In the genomic region with DNA sequence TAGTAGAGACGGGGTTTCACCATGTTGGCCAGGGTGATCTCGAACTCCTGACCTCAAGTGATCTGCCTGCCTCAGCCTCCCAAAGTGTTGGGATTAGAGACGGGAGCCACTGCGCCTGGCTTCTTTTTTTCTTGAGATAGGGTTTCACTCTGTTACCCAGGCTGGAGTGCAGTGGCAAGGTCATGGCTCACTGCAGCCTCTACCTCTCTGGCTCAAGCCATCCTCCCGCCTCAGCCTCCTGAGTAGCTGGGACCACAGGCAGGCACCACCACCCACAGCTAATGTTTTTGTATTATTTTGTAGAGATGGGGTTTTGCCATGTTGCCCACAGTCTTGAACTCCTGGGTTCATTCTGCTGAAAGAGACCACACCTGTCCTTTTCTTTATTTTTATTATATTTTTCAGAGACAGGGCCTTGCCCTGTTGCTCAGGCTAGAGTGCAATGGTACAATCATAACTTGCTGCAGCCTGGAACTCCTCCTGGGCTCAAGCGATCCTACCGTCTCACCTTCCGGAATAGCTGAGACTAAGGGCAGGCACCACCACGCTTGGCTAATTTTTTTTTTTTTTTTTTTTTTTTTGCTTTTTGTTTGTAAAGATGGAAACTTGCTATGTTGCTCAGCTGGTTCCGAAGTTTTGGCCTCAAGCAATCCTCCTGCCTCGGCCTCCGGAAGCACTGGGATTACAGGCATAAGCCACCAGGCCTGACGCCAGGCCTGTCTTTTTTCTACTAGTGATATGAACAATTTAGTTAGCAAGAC, we compare ENCODE assay signal across 10 cellular contexts. TPM values are rescaled to one million over a fixed set of nuclear protein-coding genes. Genes with fewer than 3 reads are reported as not detected.
DNase-seq lines count a peak whose midpoint lies in the region; ATAC-seq and TF ChIP-seq lines count a peak whose summit lies in the region.
"Had no signal": no experiment of that assay in that cellular context is flagged by ENCODE, and none has a peak within 500 bp of the region (broad histone marks: within the 10 kb centered on the region; RNA-seq: fewer than 3 reads in every experiment).

No MANE protein-coding gene starts in this region.

- CTCF ChIA-PET in HCT116 (lab: Charles Lee): interaction anchor here (0.9 kb wide), 1 partner anchor 21 kb away, joined by 3 read pairs; no protein-coding TSS in a partner anchor

- no peaks in the 10 kb centered on the region for H3K9me3 ChIP-seq in HCT116 (ENCODE audit: control insufficient read depth in 1 of 2, insufficient read depth in 1 of 2, low read depth in 1 of 2, low read length in 2 of 2)
- no peaks in the 10 kb centered on the region for H3K9me3 ChIP-seq in adipocyte (ENCODE audit: control insufficient read depth, low read length)
- H3K9me3 ChIP-seq in left ventricle myocardium inferior (replicated peaks): no peaks in the 10 kb centered on the region
- no peaks in the 10 kb centered on the region for H3K9me3 ChIP-seq in smooth muscle cell (replicated peaks; ENCODE audit: low read depth)

- no peak for TF ChIP-seq CTCF in HCT116 (IDR thresholded peaks at IDR 0.05 in 2 of 3, conservative IDR thresholded peaks at IDR 0.05 in 1 of 3; ENCODE audit: borderline replicate concordance in 1 of 3, insufficient read depth in 1 of 3, low read depth in 2 of 3, low read length in 2 of 3)
- no peak for TF ChIP-seq CTCF in left ventricle myocardium inferior (IDR thresholded peaks at IDR 0.05; ENCODE audit: borderline replicate concordance)
- TF ChIP-seq CTCF in smooth muscle cell (IDR thresholded peaks at IDR 0.05; ENCODE audit: borderline replicate concordance, insufficient read depth, poor library complexity, severe bottlenecking): no peak
- TF ChIP-seq CTCF in GM13977 (IDR thresholded peaks at IDR 0.05; ENCODE audit: extremely low read depth, insufficient read depth, missing control alignments): no peak

- intact Hi-C loops in HCT116 (cut with micrococcal nuclease): no loop called here
- intact Hi-C loops in left ventricle myocardium inferior (cut with micrococcal nuclease): no loop called here

- H3F3A ChIP-seq in smooth muscle cell (ENCODE audit: low read depth): peaks cover 46% of the 10 kb centered on the region

- H3K9ac ChIP-seq in HCT116 (ENCODE audit: low read length) (peak overlapping the region; percentile 54), adipocyte (ENCODE audit: low read length) (peak overlapping the region; percentile 100), smooth muscle cell (ENCODE audit: low read depth) (peak overlapping the region; percentile 47)

- H3K9me2 ChIP-seq in HCT116 (ENCODE audit: insufficient read depth): no peaks in the 10 kb centered on the region

- H2AFZ ChIP-seq in HCT116 (ENCODE audit: low read depth, low read length, poor library complexity, severe bottlenecking) (no peak overlapping the region), smooth muscle cell (ENCODE audit: low read depth) (no peak overlapping the region)

- H3K27me3 ChIP-seq in HCT116 (ENCODE audit: insufficient read depth, low read length) (no peaks in the 10 kb centered on the region), adipocyte (replicated peaks; ENCODE audit: control insufficient read depth, insufficient read depth, low read length) (no peaks in the 10 kb centered on the region), left ventricle myocardium inferior (ENCODE audit: low read depth) (no peaks in the 10 kb centered on the region), smooth muscle cell (ENCODE audit: low read depth) (no peaks in the 10 kb centered on the region)

- H4K20me1 ChIP-seq in HCT116 (ENCODE audit: insufficient read depth) (peaks cover 4% of the 10 kb centered on the region; the same call in 1 of the 2 replicates), smooth muscle cell (ENCODE audit: low read depth) (peaks cover 80% of the 10 kb centered on the region)

- peak overlapping the region; percentile 90 for H3K4me2 ChIP-seq in HCT116 (ENCODE audit: low read length)
- H3K4me2 ChIP-seq in smooth muscle cell: peak overlapping the region; percentile 88

- ATAC-seq in HCT116 (no peak), HG03354 (IDR thresholded peaks at IDR 0.05; ENCODE audit: poor library complexity, severe bottlenecking, unreplicated experiment) (no peak)

- RAD21 ChIA-PET in HCT116 (lab: Charles Lee; ENCODE audit: low non-redundant PET in 1 of 2, low total read pairs in 2 of 2, uncharacterized antibody in 2 of 2, unreplicated experiment in 2 of 2): no interaction called here

- BruUV-seq in HCT116 (replicated peaks; lab: Mats Ljungman, UMichigan): no TSS peak

- H3K36me3 ChIP-seq in HCT116 (ENCODE audit: control insufficient read depth in 1 of 2, insufficient read depth in 2 of 2, low read length in 2 of 2): peaks cover 0 to 11% of the 10 kb centered on the region in 2 experiments; a peak in 1 of 4 replicates
- H3K36me3 ChIP-seq in adipocyte (ENCODE audit: control insufficient read depth, insufficient read depth, low read length, severe bottlenecking): peaks cover 13% of the 10 kb centered on the region
- H3K36me3 ChIP-seq in left ventricle myocardium inferior: no peaks in the 10 kb centered on the region
- H3K36me3 ChIP-seq in smooth muscle cell (ENCODE audit: low read depth): no peaks in the 10 kb centered on the region

- H3K4me3 ChIP-seq in HCT116 (replicated peaks in 1 of 2; ENCODE audit: low read depth in 1 of 2, low read length in 2 of 2): peak overlapping the region; percentile 26 to 47
- H3K4me3 ChIP-seq in adipocyte (ENCODE audit: low read length): peak overlapping the region; percentile 90
- H3K4me3 ChIP-seq in left ventricle myocardium inferior: peak overlapping the region; percentile 100
- H3K4me3 ChIP-seq in smooth muscle cell: peak overlapping the region; percentile 100

- no peak for TF ChIP-seq RAD21 in HCT116 (IDR thresholded peaks at IDR 0.05; ENCODE audit: low read depth)

- no peak for TF ChIP-seq POLR2A in HCT116 (IDR thresholded peaks at IDR 0.05; ENCODE audit: borderline replicate concordance, extremely low read depth, insufficient read depth, insufficient read length)

- H3K79me2 ChIP-seq in HCT116 (ENCODE audit: insufficient read depth, low read length) (peaks cover 80% of the 10 kb centered on the region), smooth muscle cell (ENCODE audit: low read depth) (peaks cover 80% of the 10 kb centered on the region)

- H3K4me1 ChIP-seq in HCT116 (ENCODE audit: control insufficient read depth in 1 of 2, insufficient read depth in 2 of 2, low read length in 2 of 2) (peaks cover 78 to 86% of the 10 kb centered on the region in 2 experiments), adipocyte (ENCODE audit: control insufficient read depth, insufficient read depth, low read length) (peaks cover 56% of the 10 kb centered on the region), left ventricle myocardium inferior (peaks cover 95% of the 10 kb centered on the region), smooth muscle cell (ENCODE audit: low read depth) (peaks cover 40% of the 10 kb centered on the region)

- POLR2A ChIA-PET in HCT116 (lab: Charles Lee): interaction anchor here (2.6 to 3.1 kb wide), 2 partner anchors 12 to 14 kb away, joined by 10 to 11 read pairs; no protein-coding TSS in a partner anchor

- WGBS in smooth muscle cell (ENCODE audit: low lambda C conversion rate): 58% methylated on average over 13 of the region's 13 CpGs

- no peak for DNase-seq in HCT116 (ENCODE audit: low read depth, low spot score)
- DNase-seq in adipocyte (ENCODE audit: low read depth): no peak
- no peak for DNase-seq in left ventricle myocardium inferior
- no peak for DNase-seq in smooth muscle cell (lab: John Stamatoyannopoulos, UW; ENCODE audit: unreplicated experiment)
- no peak for DNase-seq in NCI-H345 (lab: John Stamatoyannopoulos, UW)
- no peak for DNase-seq in GM13977 (ENCODE audit: low spot score)
- no peak for DNase-seq in activated naive CD4-positive, alpha-beta T cell treated with Interleukin-2 at 50 U/mL for 16 hours
- DNase-seq: activated CD8-positive, alpha-beta memory T cell treated with anti-CD3 and anti-CD28 coated beads, Interleukin-2, amount 50 U/mL, for 48 hours; stimulated activated CD4-positive, alpha-beta T cell treated with anti-CD3 and anti-CD28 coated beads, Interleukin-4, amount 100 ng/mL, for 24 hours had no signal

- in situ Hi-C loops in GM13977 (cut with MboI; ENCODE audit: low pct_unique_long_range_greater_than_20kb, low sequenced_read_pairs, unreplicated experiment): no loop called here

- H3K27ac ChIP-seq in HCT116 (ENCODE audit: low read depth, low read length): peak overlapping the region; percentile 76
- H3K27ac ChIP-seq in left ventricle myocardium inferior (replicated peaks): peak overlapping the region; percentile 97
- peak overlapping the region; percentile 100 for H3K27ac ChIP-seq in smooth muscle cell (ENCODE audit: low read depth)

TF ChIP-seq in HCT116, 20 proteins besides CTCF, POLR2A, EP300 and RAD21 (continues in another document):
- TF ChIP-seq YY1 (IDR thresholded peaks at IDR 0.05; ENCODE audit: extremely low read depth, insufficient replicate concordance, low read depth, low read length) (no peak), SRF (IDR thresholded peaks at IDR 0.05; ENCODE audit: low read depth) (no peak), TCF7L2 (IDR thresholded peaks at IDR 0.05; ENCODE audit: borderline replicate concordance, extremely low read depth, insufficient read depth, insufficient read length) (no peak), CBX3 (IDR thresholded peaks at IDR 0.05; ENCODE audit: low read depth) (no peak), JUND (IDR thresholded peaks at IDR 0.05) (no peak), EGR1 (IDR thresholded peaks at IDR 0.05; ENCODE audit: low read depth) (no peak), ZNF274 (IDR thresholded peaks at IDR 0.05; ENCODE audit: low read depth, low read length) (no peak), SIN3A (IDR thresholded peaks at IDR 0.05; ENCODE audit: low read depth) (no peak), EZH2phosphoT487 (IDR thresholded peaks at IDR 0.05; ENCODE audit: borderline replicate concordance) (no peak)

RNA-seq across cellular contexts. Expression of a gene that starts 3.1 kb away (rescaled TPM):
- total RNA-seq in HCT116 (2021; ENCODE audit: unreplicated experiment) (528 TPM), left ventricle myocardium inferior (236 TPM), smooth muscle cell (237 and 256 TPM in 2 replicates)
- 440 and 523 TPM in 2 replicates for polyA plus RNA-seq in HCT116 (2012)
- 626 and 674 TPM in 2 replicates for polyA plus RNA-seq in smooth muscle cell

RNA-seq across cellular contexts. Expression of a gene that starts 35.3 kb away (rescaled TPM):
- total RNA-seq in HCT116 (2021; ENCODE audit: unreplicated experiment) (6.1 TPM), left ventricle myocardium inferior (0.16 TPM), smooth muscle cell (13.5 and 13.8 TPM in 2 replicates)
- polyA plus RNA-seq in HCT116 (2012): 4.9 and 5.5 TPM in 2 replicates
- polyA plus RNA-seq in smooth muscle cell: 10.5 and 11.0 TPM in 2 replicates

RNA-seq across cellular contexts. Expression of a gene that starts 35.8 kb away (rescaled TPM):
- total RNA-seq in HCT116 (2021; ENCODE audit: unreplicated experiment) (0.39 TPM), left ventricle myocardium inferior (1.0 TPM), smooth muscle cell (2.1 and 5.0 TPM in 2 replicates)
- polyA plus RNA-seq in HCT116 (2012): 0.30 and 0.37 TPM in 2 replicates
- 2.2 and 4.2 TPM in 2 replicates for polyA plus RNA-seq in smooth muscle cell

RNA-seq across cellular contexts. Expression of a gene that starts 56.6 kb away (rescaled TPM):
- total RNA-seq in HCT116 (2021; ENCODE audit: unreplicated experiment) (142 TPM), left ventricle myocardium inferior (not detected), smooth muscle cell (16.8 and 27.1 TPM in 2 replicates)
- polyA plus RNA-seq in HCT116 (2012): 210 and 227 TPM in 2 replicates
- 8.9 and 53.5 TPM in 2 replicates for polyA plus RNA-seq in smooth muscle cell

Comparison
In these comparisons a context has a peak if more than half of its experiments do, and no peak if none do; other contexts are left out.
1. H3K4me3 ChIP-seq: peak in every context shown above with its lines; median percentile 100 in left ventricle myocardium inferior; 100 in smooth muscle cell; 90 in adipocyte; 36 in HCT116.
2. H3K9ac ChIP-seq: peak in every context shown above with its lines; median percentile 100 in adipocyte; 54 in HCT116; 47 in smooth muscle cell.